Comparison of ENCODE assay signal across 26 cellular contexts in the genomic region with DNA sequence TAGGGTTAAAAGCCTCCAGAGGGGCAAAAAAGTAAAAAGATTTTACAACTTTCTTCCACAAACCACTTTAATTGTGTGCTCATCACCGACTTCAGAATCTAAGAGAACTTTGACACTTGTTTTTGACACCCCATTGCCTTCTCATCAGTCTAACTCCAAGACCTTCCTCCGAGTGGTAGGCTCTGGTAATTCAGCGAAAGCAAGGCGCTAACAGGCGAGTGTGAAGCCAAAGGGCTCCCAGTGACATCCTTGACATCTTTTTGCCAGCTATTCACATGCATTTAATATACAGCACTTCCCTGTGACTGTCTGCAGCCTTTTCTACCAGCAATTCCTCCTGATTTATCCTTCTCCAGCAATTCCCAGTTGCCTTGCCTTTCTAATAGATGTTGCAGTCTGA. TPM values are rescaled to one million over a fixed set of nuclear protein-coding genes. Genes with fewer than 3 reads are reported as not detected.
DNase-seq lines count a peak whose midpoint lies in the region; ATAC-seq and TF ChIP-seq lines count a peak whose summit lies in the region.
"Had no signal": no experiment of that assay in that cellular context is flagged by ENCODE, and none has a peak within 500 bp of the region (broad histone marks: within the 10 kb centered on the region; RNA-seq: fewer than 3 reads in every experiment).

No MANE protein-coding gene starts in this region.

- no peak overlapping the region for H3K27ac Mint-ChIP-seq in GM23338
- H3K27ac Mint-ChIP-seq: activated CD4-positive, alpha-beta memory T cell treated with anti-CD3 and anti-CD28 coated beads, Interleukin-2, amount 10 ng/mL, durations not matched to agents 7 days and 5 days; B cell; natural killer cell treated with Interleukin-12 subunit alpha and Interleukin-12 subunit beta and Interleukin-15 and Interleukin-18, amount 100 ng/mL, for 72 hours; stimulated activated naive CD8-positive, alpha-beta T cell treated with anti-CD3 and anti-CD28 coated beads, Interleukin-15, Interleukin-2, amounts not matched to agents 100 ng/mL and 50 ng/mL, for 24 hours; T-helper 2 cell treated with Interferon-gamma antibody and Interleukin-4, amounts not matched to agents 5 μg/mL and 100 μg/mL, for 36 hours had no signal

- no peak overlapping the region for H2AFZ ChIP-seq in GM23338

- H3K36me3 Mint-ChIP-seq in GM23338 (ENCODE audit: low read depth) = peaks cover 28% of the 10 kb centered on the region

- ATAC-seq in GM23338 = no peak
- ATAC-seq in gastroesophageal sphincter = no peak
- ATAC-seq in GM18511 (IDR thresholded peaks at IDR 0.05; ENCODE audit: unreplicated experiment) = no peak
- no peak for ATAC-seq in activated CD4-positive, CD25-positive, alpha-beta regulatory T cell treated with anti-CD3 and anti-CD28 coated beads, Interleukin-2, amount 50 U/mL, for 24 hours
- ATAC-seq: natural killer cell treated with Interleukin-12 subunit alpha and Interleukin-12 subunit beta and Interleukin-15 and Interleukin-18, amount 100 ng/mL, for 72 hours had no signal

- no peaks in the 10 kb centered on the region for H3K9me2 ChIP-seq in GM23338 (ENCODE audit: insufficient read depth)

- H3K36me3 ChIP-seq in GM23338 (ENCODE audit: insufficient read depth) (peaks cover 30% of the 10 kb centered on the region), ascending aorta (peaks cover 47 to 53% of the 10 kb centered on the region in 2 donors), gastroesophageal sphincter (peaks cover 12 to 95% of the 10 kb centered on the region in 2 donors)

- DNase-seq in GM23338 (ENCODE audit: low spot score) (peak; percentile 8), ascending aorta (ENCODE audit: low spot score in 2 of 2) (no peak), NCI-H2196 (lab: John Stamatoyannopoulos, UW; ENCODE audit: unreplicated experiment) (no peak), putamen (ENCODE audit: low spot score) (no peak)
- DNase-seq: activated CD4-positive, alpha-beta memory T cell treated with anti-CD3 and anti-CD28 coated beads, Interleukin-2, amount 10 ng/mL, durations not matched to agents 7 days and 5 days; activated CD8-positive, alpha-beta memory T cell treated with anti-CD3 and anti-CD28 coated beads, Interleukin-2, amount 50 U/mL, for 4 hours; activated naive CD4-positive, alpha-beta T cell treated with Interleukin-2 at 50 U/mL for 16 hours; CD4-positive, alpha-beta memory T cell; effector CD4-positive, alpha-beta T cell; erythroblast; KBM-7; NCI-H1105; NCI-H187; NCI-H2171 treated with DMSO at 0.1 percent for 48 hours; NCI-H526 treated with DMSO at 0.1 percent for 48 hours; SHP77; trophoblast cell had no signal

- H3K27ac ChIP-seq in GM23338 (ENCODE audit: low read depth) (no peak overlapping the region), ascending aorta (peak overlapping the region; percentile 69 to 84), gastroesophageal sphincter (peak overlapping the region in 3 of 4 donors; percentile 21 to 68 (median 60)), skin epidermis (peak overlapping the region in 11 of 21 experiments; percentile 28 to 69 (median 61))

- TF ChIP-seq CTCF in GM23338 (conservative IDR thresholded peaks at IDR 0.05; ENCODE audit: low read depth in 2 of 2) (no peak), ascending aorta (IDR thresholded peaks at IDR 0.05) (no peak), gastroesophageal sphincter (IDR thresholded peaks at IDR 0.05) (no peak)

- H3K9me3 Mint-ChIP-seq in GM23338 = no peaks in the 10 kb centered on the region
- H3K9me3 Mint-ChIP-seq: activated CD4-positive, alpha-beta memory T cell treated with anti-CD3 and anti-CD28 coated beads, Interleukin-2, amount 10 ng/mL, durations not matched to agents 7 days and 5 days; CD4-positive, alpha-beta memory T cell; natural killer cell treated with Interleukin-12 subunit alpha and Interleukin-12 subunit beta and Interleukin-15 and Interleukin-18, amount 100 ng/mL, for 72 hours; stimulated activated naive CD8-positive, alpha-beta T cell treated with anti-CD3 and anti-CD28 coated beads, Interleukin-15, Interleukin-2, amounts not matched to agents 100 ng/mL and 50 ng/mL, for 24 hours; T-helper 2 cell treated with Interferon-gamma antibody and Interleukin-4, amounts not matched to agents 5 μg/mL and 100 μg/mL, for 36 hours had no signal

- WGBS in gastroesophageal sphincter (ENCODE audit: low coverage in 1 of 2), 2 donors = 67 to 73% methylated on average over 5 of the region's 5 CpGs

- H3K4me3 ChIP-seq in GM23338 = no peak overlapping the region
- H3K4me3 ChIP-seq in ascending aorta = no peak overlapping the region
- H3K4me3 ChIP-seq in gastroesophageal sphincter = no peak overlapping the region
- no peak overlapping the region for H3K4me3 ChIP-seq in skin epidermis
- H3K4me3 ChIP-seq: smooth muscle cell had no signal

- 0 out of 2 replicates have a peak, but pooled peaks cover 5% of the 10 kb centered on the region for H4K20me1 ChIP-seq in GM23338 (replicated peaks; ENCODE audit: insufficient read depth)

- no peaks in the 10 kb centered on the region for H3K4me1 Mint-ChIP-seq in GM23338
- H3K4me1 Mint-ChIP-seq: B cell; CD4-positive, alpha-beta memory T cell had no signal

- no peaks in the 10 kb centered on the region for H3K79me2 ChIP-seq in GM23338 (replicated peaks; ENCODE audit: insufficient read depth)

- H3K27me3 Mint-ChIP-seq in GM23338 (ENCODE audit: insufficient read depth, low read depth, poor library complexity) = no peaks in the 10 kb centered on the region
- H3K27me3 Mint-ChIP-seq: activated CD4-positive, alpha-beta memory T cell treated with anti-CD3 and anti-CD28 coated beads, Interleukin-2, amount 10 ng/mL, durations not matched to agents 7 days and 5 days; B cell; CD4-positive, alpha-beta memory T cell; natural killer cell treated with Interleukin-12 subunit alpha and Interleukin-12 subunit beta and Interleukin-15 and Interleukin-18, amount 100 ng/mL, for 72 hours; stimulated activated naive CD8-positive, alpha-beta T cell treated with anti-CD3 and anti-CD28 coated beads, Interleukin-15, Interleukin-2, amounts not matched to agents 100 ng/mL and 50 ng/mL, for 24 hours had no signal

- H3K4me2 ChIP-seq in GM23338 = no peak overlapping the region
- H3K4me2 ChIP-seq: smooth muscle cell had no signal

- H3K27me3 ChIP-seq in GM23338 (ENCODE audit: insufficient read depth) = no peaks in the 10 kb centered on the region
- no peaks in the 10 kb centered on the region for H3K27me3 ChIP-seq in ascending aorta
- no peaks in the 10 kb centered on the region for H3K27me3 ChIP-seq in gastroesophageal sphincter

- H3K4me1 ChIP-seq in GM23338 (ENCODE audit: insufficient read depth) = no peaks in the 10 kb centered on the region
- H3K4me1 ChIP-seq in ascending aorta = peaks cover 6 to 32% of the 10 kb centered on the region in 2 donors
- peaks cover 2 to 26% (median 5%) of the 10 kb centered on the region in 3 donors for H3K4me1 ChIP-seq in gastroesophageal sphincter

- H3K9me3 ChIP-seq in ascending aorta = no peaks in the 10 kb centered on the region
- no peaks in the 10 kb centered on the region for H3K9me3 ChIP-seq in gastroesophageal sphincter

- TF ChIP-seq EP300 in gastroesophageal sphincter (IDR thresholded peaks at IDR 0.05) = no peak

- TF ChIP-seq POLR2A in gastroesophageal sphincter (IDR thresholded peaks at IDR 0.05) = no peak

- intact Hi-C loops in ascending aorta (cut with DNase I) = no loop called here

- no peaks in the 10 kb centered on the region for H3F3A ChIP-seq in GM23338 (replicated peaks; ENCODE audit: low read depth)

- H3K4me3 Mint-ChIP-seq in GM23338 = no peak overlapping the region
- H3K4me3 Mint-ChIP-seq: activated CD4-positive, alpha-beta memory T cell treated with anti-CD3 and anti-CD28 coated beads, Interleukin-2, amount 10 ng/mL, durations not matched to agents 7 days and 5 days; B cell; CD4-positive, alpha-beta memory T cell; natural killer cell treated with Interleukin-12 subunit alpha and Interleukin-12 subunit beta and Interleukin-15 and Interleukin-18, amount 100 ng/mL, for 72 hours; stimulated activated naive CD8-positive, alpha-beta T cell treated with anti-CD3 and anti-CD28 coated beads, Interleukin-15, Interleukin-2, amounts not matched to agents 100 ng/mL and 50 ng/mL, for 24 hours; T-helper 2 cell treated with Interferon-gamma antibody and Interleukin-4, amounts not matched to agents 5 μg/mL and 100 μg/mL, for 36 hours had no signal

TF ChIP-seq in GM23338, 12 proteins besides CTCF, POLR2A, EP300 and RAD21:
- no peak for TF ChIP-seq NANOG (IDR thresholded peaks at IDR 0.05; ENCODE audit: borderline replicate concordance)
- no peak for TF ChIP-seq ETS1 (IDR thresholded peaks at IDR 0.05)
- no peak for TF ChIP-seq EZH2phosphoT487 (IDR thresholded peaks at IDR 0.05; ENCODE audit: unreplicated experiment)
- no peak for TF ChIP-seq EZH2 (IDR thresholded peaks at IDR 0.05; ENCODE audit: low read depth, unreplicated experiment)
- TF ChIP-seq JUNB (IDR thresholded peaks at IDR 0.05; ENCODE audit: unreplicated experiment) = no peak

RNA-seq across cellular contexts. Expression of gene SNX19, which starts 39.3 kb away (rescaled TPM):
- total RNA-seq in GM23338 (2014; rRNA removed; shearing (Covaris generic)) = 29.0 and 30.0 TPM in 2 replicates
- 5.2 and 6.6 TPM in 2 replicates for polyA plus RNA-seq in GM23338 (2016; fragmentation: Nextera tagmentation; extraction: Ambion mirVana)
- 137 TPM for total RNA-seq in ascending aorta
- total RNA-seq in gastroesophageal sphincter = 100 to 1,000 TPM; 110 to 131 (median 119) TPM
